13 cellular contexts compared by ENCODE assay signal in genomic region chr2:206457188-206457634, GRCh38. TPM values are rescaled to one million over a fixed set of nuclear protein-coding genes. Genes with fewer than 3 reads are reported as not detected.
DNase-seq lines count a peak whose midpoint lies in the region; ATAC-seq, FAIRE-seq and TF ChIP-seq lines count a peak whose summit lies in the region.
"Had no signal": no experiment of that assay in that cellular context is flagged by ENCODE, and none has a peak within 500 bp of the region (broad histone marks: within the 10 kb centered on the region; RNA-seq: fewer than 3 reads in every experiment).

No MANE protein-coding gene starts in this region.

- H3K9me3 ChIP-seq in astrocyte (ENCODE audit: insufficient read depth, low read depth, low read length) (no peaks in the 10 kb centered on the region), SK-N-SH (no peaks in the 10 kb centered on the region)
- H3K9me3 ChIP-seq: thoracic aorta had no signal

- H3K9ac ChIP-seq in astrocyte (ENCODE audit: low read length) (no peak overlapping the region), SK-N-SH (no peak overlapping the region)

- CTCF ChIA-PET in SK-N-SH (lab: Yijun Ruan, JAX) = no interaction called here

- no peak for TF ChIP-seq RAD21 in SK-N-SH (IDR thresholded peaks at IDR 0.05; ENCODE audit: low read length)

- H3K27me3 Mint-ChIP-seq in astrocyte (ENCODE audit: low read depth, unreplicated experiment) (no peaks in the 10 kb centered on the region), GM23338 (ENCODE audit: insufficient read depth, low read depth, poor library complexity) (peaks cover 9% of the 10 kb centered on the region)

- peaks cover 6% of the 10 kb centered on the region; the same call in 1 of the 2 replicates for H3K9me2 ChIP-seq in GM23338 (ENCODE audit: insufficient read depth)
- no peaks in the 10 kb centered on the region for H3K9me2 ChIP-seq in SK-N-SH

- TF ChIP-seq CTCF in astrocyte (IDR thresholded peaks at IDR 0.05; ENCODE audit: insufficient read depth, low read depth, low read length) (no peak), GM23338 (conservative IDR thresholded peaks at IDR 0.05; ENCODE audit: low read depth in 2 of 2) (no peak), SK-N-SH (IDR thresholded peaks at IDR 0.05) (no peak), omental fat pad (IDR thresholded peaks at IDR 0.05) (no peak)

- H3F3A ChIP-seq in GM23338 (replicated peaks; ENCODE audit: low read depth) = no peaks in the 10 kb centered on the region
- H3F3A ChIP-seq in SK-N-SH (replicated peaks; ENCODE audit: insufficient read depth) = no peaks in the 10 kb centered on the region

- no peak for TF ChIP-seq POLR2A in GM18505 (IDR thresholded peaks at IDR 0.05; ENCODE audit: borderline replicate concordance, extremely low read depth, insufficient read depth, insufficient read length)

- no peak overlapping the region for H3K4me2 ChIP-seq in astrocyte (ENCODE audit: low read length)
- H3K4me2 ChIP-seq in GM23338 = no peak overlapping the region
- no peak overlapping the region for H3K4me2 ChIP-seq in SK-N-SH

- POLR2A ChIA-PET in SK-N-SH (lab: Yijun Ruan, JAX) = no interaction called here

- H3K9me3 Mint-ChIP-seq in astrocyte (ENCODE audit: unreplicated experiment) = no peaks in the 10 kb centered on the region
- H3K9me3 Mint-ChIP-seq in GM23338 = no peaks in the 10 kb centered on the region
- H3K9me3 Mint-ChIP-seq: dendritic cell treated with granulocyte-macrophage colony-stimulating factor and Interleukin-4, amounts not matched to agents 40 ng/mL and 50 ng/mL, for 4 days had no signal

- no peak for TF ChIP-seq EP300 in SK-N-SH (IDR thresholded peaks at IDR 0.05; ENCODE audit: borderline replicate concordance in 1 of 2, low read depth in 1 of 2, low read length in 1 of 2)

- no peak overlapping the region for H3K4me3 Mint-ChIP-seq in astrocyte (ENCODE audit: unreplicated experiment)
- H3K4me3 Mint-ChIP-seq in GM23338 = no peak overlapping the region
- H3K4me3 Mint-ChIP-seq: dendritic cell treated with granulocyte-macrophage colony-stimulating factor and Interleukin-4, amounts not matched to agents 40 ng/mL and 50 ng/mL, for 4 days had no signal

- H3K36me3 ChIP-seq in astrocyte (ENCODE audit: insufficient read depth, low read length) = no peaks in the 10 kb centered on the region
- H3K36me3 ChIP-seq in GM23338 (ENCODE audit: insufficient read depth) = no peaks in the 10 kb centered on the region
- no peaks in the 10 kb centered on the region for H3K36me3 ChIP-seq in SK-N-SH (replicated peaks in 1 of 2; ENCODE audit: control insufficient read depth in 1 of 2, insufficient read depth in 2 of 2, low read length in 1 of 2)
- H3K36me3 ChIP-seq: thoracic aorta had no signal

- H3K4me1 Mint-ChIP-seq in astrocyte (ENCODE audit: low read depth, unreplicated experiment) (peaks cover 4% of the 10 kb centered on the region), GM23338 (peaks cover 17% of the 10 kb centered on the region)

- ATAC-seq in GM18505 (IDR thresholded peaks at IDR 0.05; ENCODE audit: unreplicated experiment) = peak; percentile 91
- peak; percentile 83 for ATAC-seq in GM21526 (IDR thresholded peaks at IDR 0.05; ENCODE audit: low FRiP score, unreplicated experiment)
- ATAC-seq in HG03342 (IDR thresholded peaks at IDR 0.05; ENCODE audit: unreplicated experiment) = peak; percentile 90
- no peak for ATAC-seq in GM23338
- no peak for ATAC-seq in omental fat pad (ENCODE audit: low FRiP score)
- ATAC-seq: left cardiac atrium had no signal

- H3K27ac ChIP-seq in astrocyte (ENCODE audit: low read depth, low read length) (no peak overlapping the region), GM23338 (ENCODE audit: low read depth) (no peak overlapping the region), SK-N-SH (ENCODE audit: low read depth in 2 of 2, low read length in 1 of 2) (no peak overlapping the region)
- H3K27ac ChIP-seq: skin epidermis, thoracic aorta had no signal

- 62% methylated on average over 2 of the region's 2 CpGs for WGBS in SK-N-SH (ENCODE audit: low lambda C conversion rate)

- no peak for FAIRE-seq in astrocyte (lab: Jason Lieb, UNC)
- FAIRE-seq: RCC 7860 had no signal

- DNase-seq in astrocyte (ENCODE audit: low read depth) (peak; percentile 36), GM23338 (ENCODE audit: low spot score) (no peak), SK-N-SH (no peak), omental fat pad (ENCODE audit: low spot score) (no peak)
- no peak for DNase-seq in activated naive CD4-positive, alpha-beta T cell treated with anti-CD3 and anti-CD28 coated beads, Interleukin-2, amount 50 U/mL, for 16 hours
- DNase-seq: left cardiac atrium had no signal

- H3K4me1 ChIP-seq in astrocyte (ENCODE audit: insufficient read depth, low read length) (no peaks in the 10 kb centered on the region), GM23338 (ENCODE audit: insufficient read depth) (peaks cover 8% of the 10 kb centered on the region), SK-N-SH (ENCODE audit: control insufficient read depth in 1 of 2, insufficient read depth in 2 of 2, low read depth in 1 of 2, low read length in 1 of 2) (no peaks in the 10 kb centered on the region)

- H3K79me2 ChIP-seq in astrocyte (ENCODE audit: insufficient read depth, low read length) (no peaks in the 10 kb centered on the region), GM23338 (replicated peaks; ENCODE audit: insufficient read depth) (no peaks in the 10 kb centered on the region), SK-N-SH (ENCODE audit: insufficient read depth) (no peaks in the 10 kb centered on the region)

- peaks cover 7% of the 10 kb centered on the region for H3K36me3 Mint-ChIP-seq in astrocyte (ENCODE audit: low read depth, unreplicated experiment)
- H3K36me3 Mint-ChIP-seq in GM23338 (ENCODE audit: low read depth) = peaks cover 14% of the 10 kb centered on the region

- no peak overlapping the region for H3K4me3 ChIP-seq in astrocyte (ENCODE audit: insufficient read depth, low read depth, low read length)
- H3K4me3 ChIP-seq in GM23338 = no peak overlapping the region
- no peak overlapping the region for H3K4me3 ChIP-seq in SK-N-SH (ENCODE audit: low read depth in 2 of 2, low read length in 1 of 2)
- H3K4me3 ChIP-seq: skin epidermis, thoracic aorta had no signal

- H2AFZ ChIP-seq in astrocyte (ENCODE audit: low read depth, low read length) (no peak overlapping the region), GM23338 (no peak overlapping the region), SK-N-SH (ENCODE audit: low read depth) (no peak overlapping the region)

- no peak overlapping the region for H3K27ac Mint-ChIP-seq in astrocyte (ENCODE audit: unreplicated experiment)
- no peak overlapping the region for H3K27ac Mint-ChIP-seq in GM23338
- H3K27ac Mint-ChIP-seq: dendritic cell treated with granulocyte-macrophage colony-stimulating factor and Interleukin-4, amounts not matched to agents 40 ng/mL and 50 ng/mL, for 4 days had no signal

- H3K27me3 ChIP-seq in astrocyte (ENCODE audit: insufficient read depth, low read length) = no peaks in the 10 kb centered on the region
- H3K27me3 ChIP-seq in GM23338 (ENCODE audit: insufficient read depth) = no peaks in the 10 kb centered on the region
- no peaks in the 10 kb centered on the region for H3K27me3 ChIP-seq in SK-N-SH (ENCODE audit: insufficient read depth)

- H4K20me1 ChIP-seq in astrocyte (ENCODE audit: insufficient read depth, low read length) (no peaks in the 10 kb centered on the region), GM23338 (replicated peaks; ENCODE audit: insufficient read depth) (no peaks in the 10 kb centered on the region; the same call in 1 of the 2 replicates), SK-N-SH (ENCODE audit: insufficient read depth) (no peaks in the 10 kb centered on the region)

TF ChIP-seq in GM23338, 12 proteins besides CTCF, POLR2A, EP300 and RAD21 (continues in another document):
- TF ChIP-seq CREB1 (CRISPR knock-in tag; IDR thresholded peaks at IDR 0.05; ENCODE audit: low read depth) (no peak), JUNB (IDR thresholded peaks at IDR 0.05; ENCODE audit: unreplicated experiment) (no peak), ZNF331 (CRISPR knock-in tag; IDR thresholded peaks at IDR 0.05; ENCODE audit: low read depth) (no peak), NANOG (IDR thresholded peaks at IDR 0.05; ENCODE audit: borderline replicate concordance) (no peak)

TF ChIP-seq in SK-N-SH, 30 proteins besides CTCF, POLR2A, EP300 and RAD21:
- TF ChIP-seq RXRA (IDR thresholded peaks at IDR 0.05; ENCODE audit: borderline replicate concordance, low read depth) (no peak), FOSL2 (IDR thresholded peaks at IDR 0.05; ENCODE audit: borderline replicate concordance, low read depth) (no peak), GABPA (IDR thresholded peaks at IDR 0.05; ENCODE audit: low read depth) (no peak), RCOR1 (IDR thresholded peaks at IDR 0.05; ENCODE audit: low read length) (no peak), TAF1 (IDR thresholded peaks at IDR 0.05; ENCODE audit: borderline replicate concordance, low read depth, low read length) (no peak), IRF3 (IDR thresholded peaks at IDR 0.05; ENCODE audit: low read depth, low read length) (no peak)

RNA-seq across cellular contexts. Expression of gene ADAM23, which starts 13.9 kb away (rescaled TPM):
- total RNA-seq in astrocyte = 11.0 and 13.9 TPM in 2 replicates
- total RNA-seq in GM23338 (2014; rRNA removed; shearing (Covaris generic)) = 12.0 and 15.9 TPM in 2 replicates
- polyA plus RNA-seq in GM23338 (2016; fragmentation: Nextera tagmentation; extraction: Ambion mirVana) = 9.0 and 11.8 TPM in 2 replicates
- polyA plus RNA-seq in SK-N-SH (2012; rRNA removed) = 3.6 and 3.7 TPM in 2 replicates
- 5.2 and 6.1 TPM in 2 replicates for polyA plus RNA-seq in SK-N-SH (2012; cell fraction: cytosol; rRNA removed)
- polyA plus RNA-seq in SK-N-SH (2012; cell fraction: nucleus; rRNA removed) = 1.2 and 3.2 TPM in 2 replicates
- 1 to 10 TPM in 2 of 4 donors, under 1 TPM in 2; 0.37 to 4.6 (median 2.2) TPM for total RNA-seq in omental fat pad

Comparison
In these comparisons a context has a peak if more than half of its experiments do, and no peak if none do; other contexts are left out.
1. ATAC-seq: peak in GM18505 (single experiment), GM21526 (single experiment) and HG03342 (single experiment); none in GM23338 (single experiment) and omental fat pad (single experiment).